ENCODE assay signal across 28 cellular contexts in genomic region chr7:100847360-100847759, GRCh38.
"Had no signal": no experiment of that assay in that cellular context is flagged by ENCODE, and none has a peak within 500 bp of the region (broad histone marks: within the 10 kb centered on the region; RNA-seq: fewer than 3 reads in every experiment).

No MANE protein-coding gene starts in this region.

- H3K4me3 Mint-ChIP-seq: immature natural killer cell; memory B cell; naive thymus-derived CD4-positive, alpha-beta T cell; natural killer cell treated with Interleukin-12 subunit alpha and Interleukin-12 subunit beta and Interleukin-15 and Interleukin-18, amount 100 ng/mL, for 72 hours; stimulated activated naive B cell treated with anti-CD40 and anti-IgM and Interleukin-4, amounts not matched to agents 10 μg/mL and 1 μg/mL and 100 μg/mL, for 72 hours had no signal

- H3K27ac Mint-ChIP-seq: immature natural killer cell; memory B cell; naive thymus-derived CD4-positive, alpha-beta T cell; natural killer cell treated with Interleukin-12 subunit alpha and Interleukin-12 subunit beta and Interleukin-15 and Interleukin-18, amount 100 ng/mL, for 72 hours; stimulated activated naive B cell treated with anti-CD40 and anti-IgM and Interleukin-4, amounts not matched to agents 10 μg/mL and 1 μg/mL and 100 μg/mL, for 72 hours had no signal

- H3K4me3 ChIP-seq: left ventricle myocardium inferior, lung, mucosa of descending colon, pancreas, prostate gland, skin epidermis, stomach, testis, thyroid gland, transverse colon, upper lobe of left lung, vagina had no signal

- H3K36me3 Mint-ChIP-seq: immature natural killer cell; memory B cell; natural killer cell treated with Interleukin-12 subunit alpha and Interleukin-12 subunit beta and Interleukin-15 and Interleukin-18, amount 100 ng/mL, for 72 hours had no signal

- H3K27me3 Mint-ChIP-seq: memory B cell; naive thymus-derived CD4-positive, alpha-beta T cell; natural killer cell treated with Interleukin-12 subunit alpha and Interleukin-12 subunit beta and Interleukin-15 and Interleukin-18, amount 100 ng/mL, for 72 hours; stimulated activated naive B cell treated with anti-CD40 and anti-IgM and Interleukin-4, amounts not matched to agents 10 μg/mL and 1 μg/mL and 100 μg/mL, for 72 hours had no signal

- DNase-seq: hypothalamus; immature natural killer cell; left ventricle myocardium inferior; midbrain; naive thymus-derived CD4-positive, alpha-beta T cell; nucleus accumbens; retina; right cardiac atrium; stimulated activated CD4-positive, alpha-beta T cell treated with anti-CD3 and anti-CD28 coated beads, Interleukin-12 subunit alpha, Interleukin-12 subunit beta, amount 100 ng/mL, for 4 hours; stimulated activated CD4-positive, alpha-beta T cell treated with anti-CD3 and anti-CD28 coated beads, Interleukin-15, amount 100 ng/mL, for 24 hours; stimulated activated CD4-positive, alpha-beta T cell treated with anti-CD3 and anti-CD28 coated beads, Interleukin-2, amount 100 ng/mL, for 24 hours; stimulated activated CD4-positive, alpha-beta T cell treated with anti-CD3 and anti-CD28 coated beads, Interleukin-4, amount 100 ng/mL, for 1 hour; stimulated activated naive B cell treated with anti-CD40 and anti-IgM and Interleukin-4, amounts not matched to agents 10 μg/mL and 1 μg/mL and 100 μg/mL, for 72 hours; stimulated activated naive CD8-positive, alpha-beta T cell treated with anti-CD3 and anti-CD28 coated beads, Interleukin-15, Interleukin-2, amounts not matched to agents 100 U/mL and 50 U/mL, for 24 hours; stomach; testis; thyroid gland; transverse colon; upper lobe of left lung had no signal

- ATAC-seq: mucosa of descending colon; naive thymus-derived CD4-positive, alpha-beta T cell; natural killer cell treated with Interleukin-12 subunit alpha and Interleukin-12 subunit beta and Interleukin-15 and Interleukin-18, amount 100 ng/mL, for 72 hours; pancreas; right cardiac atrium; sciatic nerve; stimulated activated naive B cell treated with anti-CD40 and anti-IgM and Interleukin-4, amounts not matched to agents 10 μg/mL and 1 μg/mL and 100 μg/mL, for 72 hours; stimulated activated naive CD8-positive, alpha-beta T cell treated with anti-CD3 and anti-CD28 coated beads, Interleukin-15, Interleukin-2, amounts not matched to agents 100 U/mL and 50 U/mL, for 24 hours had no signal

- H3K9me3 Mint-ChIP-seq: immature natural killer cell; memory B cell; naive thymus-derived CD4-positive, alpha-beta T cell; natural killer cell treated with Interleukin-12 subunit alpha and Interleukin-12 subunit beta and Interleukin-15 and Interleukin-18, amount 100 ng/mL, for 72 hours; stimulated activated naive B cell treated with anti-CD40 and anti-IgM and Interleukin-4, amounts not matched to agents 10 μg/mL and 1 μg/mL and 100 μg/mL, for 72 hours had no signal
